9 cellular contexts compared by ENCODE assay signal in genomic region chr1:100523038-100523649, GRCh38. TPM values are rescaled to one million over a fixed set of nuclear protein-coding genes. Genes with fewer than 3 reads are reported as not detected.
DNase-seq lines count a peak whose midpoint lies in the region; ATAC-seq, FAIRE-seq and TF ChIP-seq lines count a peak whose summit lies in the region.
"Had no signal": no experiment of that assay in that cellular context is flagged by ENCODE, and none has a peak within 500 bp of the region (broad histone marks: within the 10 kb centered on the region; RNA-seq: fewer than 3 reads in every experiment).

No MANE protein-coding gene starts in this region.

- no peak for TF ChIP-seq POLR2A in GM18505 (IDR thresholded peaks at IDR 0.05; ENCODE audit: borderline replicate concordance, extremely low read depth, insufficient read depth, insufficient read length)

- H3K9ac ChIP-seq in kidney (ENCODE audit: low read length in 2 of 2), result no peak overlapping the region

- peaks cover 3 to 6% (median 6%) of the 10 kb centered on the region in 3 donors for H3K4me1 Mint-ChIP-seq in CD8-positive, alpha-beta memory T cell

- ATAC-seq in GM18505 (IDR thresholded peaks at IDR 0.05; ENCODE audit: unreplicated experiment) (peak; percentile 98), GM21723 (IDR thresholded peaks at IDR 0.05; ENCODE audit: unreplicated experiment) (peak; percentile 91), HG03520 (IDR thresholded peaks at IDR 0.05; ENCODE audit: unreplicated experiment) (peak; percentile 94)

- H3K27ac Mint-ChIP-seq in CD8-positive, alpha-beta memory T cell, result peak overlapping the region in 4 of 8 donors; percentile 1 to 82 (median 60)

- no peaks in the 10 kb centered on the region for H3K27me3 ChIP-seq in CD8-positive, alpha-beta memory T cell (ENCODE audit: insufficient read depth, low read length, poor library complexity, severe bottlenecking)

- no peak overlapping the region for H3K4me3 ChIP-seq in CD8-positive, alpha-beta memory T cell (ENCODE audit: low read length)
- H3K4me3 ChIP-seq in kidney (ENCODE audit: low read length in 2 of 2), result no peak overlapping the region

- H3K4me1 ChIP-seq in CD8-positive, alpha-beta memory T cell (ENCODE audit: insufficient read depth, low read length), result no peaks in the 10 kb centered on the region
- H3K4me1 ChIP-seq in kidney (ENCODE audit: control insufficient read depth in 1 of 2, insufficient read depth in 1 of 2, low read depth in 1 of 2, low read length in 2 of 2), result no peaks in the 10 kb centered on the region

- intact Hi-C loops in kidney (cut with DNase I), result no loop called here

- CTCF ChIA-PET in CD8-positive, alpha-beta memory T cell (lab: Charles Lee), result interaction anchor here (1.2 kb wide), 1 partner anchor 9 kb away, joined by 3 read pairs; no protein-coding TSS in a partner anchor

- H3K9me3 ChIP-seq in CD8-positive, alpha-beta memory T cell (ENCODE audit: low read length), result no peaks in the 10 kb centered on the region
- no peaks in the 10 kb centered on the region for H3K9me3 ChIP-seq in kidney (ENCODE audit: control insufficient read depth in 1 of 2, low read length in 2 of 2)

- H3K36me3 Mint-ChIP-seq in CD8-positive, alpha-beta memory T cell, result peaks cover 4 to 24% (median 6%) of the 10 kb centered on the region in 3 donors

- no peaks in the 10 kb centered on the region for H3K36me3 ChIP-seq in CD8-positive, alpha-beta memory T cell (ENCODE audit: insufficient read depth, low read length)
- H3K36me3 ChIP-seq in kidney (ENCODE audit: control insufficient read depth in 1 of 2, insufficient read depth in 2 of 2, low read length in 2 of 2), result no peaks in the 10 kb centered on the region

- no peak overlapping the region for H3K27ac ChIP-seq in CD8-positive, alpha-beta memory T cell (ENCODE audit: low read depth, low read length)
- no peak overlapping the region for H3K27ac ChIP-seq in kidney (ENCODE audit: low read depth in 2 of 2, low read length in 2 of 2)

- DNase-seq in germinal center (ENCODE audit: low spot score) (peak; percentile 44), T-helper 9 cell (no peak), kidney (no peak)
- no peak for DNase-seq in CD8-positive, alpha-beta memory T cell
- no peak for DNase-seq in stimulated activated CD4-positive, alpha-beta T cell treated with anti-CD3 and anti-CD28 coated beads, Interleukin-2, amount 100 ng/mL, for 24 hours

- no peak for FAIRE-seq in kidney (lab: Jason Lieb, UNC)

- H3K4me3 Mint-ChIP-seq in CD8-positive, alpha-beta memory T cell, result peak overlapping the region in 1 of 7 donors; percentile 1

- no peak for TF ChIP-seq CTCF in kidney (IDR thresholded peaks at IDR 0.05; ENCODE audit: borderline replicate concordance, extremely low read depth, insufficient read depth)

- H3K9me3 Mint-ChIP-seq in CD8-positive, alpha-beta memory T cell, result no peaks in the 10 kb centered on the region

- no peaks in the 10 kb centered on the region for H3K27me3 Mint-ChIP-seq in CD8-positive, alpha-beta memory T cell

- POLR2A ChIA-PET in CD8-positive, alpha-beta memory T cell (lab: Charles Lee), result no interaction called here

RNA-seq across cellular contexts. Expression of gene GPR88, which starts 14.8 kb away (rescaled TPM):
- total RNA-seq in CD8-positive, alpha-beta memory T cell, result under 1 TPM in 1 of 2 experiments, not detected in 1; 0.07 TPM
- not detected for polyA plus RNA-seq in CD8-positive, alpha-beta memory T cell
- total RNA-seq in kidney, result 0.35 TPM
- polyA plus RNA-seq in kidney (ENCODE audit: insufficient read depth, low read depth, low replicate concordance), result 0.15 TPM
- total RNA-seq: mononuclear cell had no signal
